23 cellular contexts compared by ENCODE assay signal in the genomic region with DNA sequence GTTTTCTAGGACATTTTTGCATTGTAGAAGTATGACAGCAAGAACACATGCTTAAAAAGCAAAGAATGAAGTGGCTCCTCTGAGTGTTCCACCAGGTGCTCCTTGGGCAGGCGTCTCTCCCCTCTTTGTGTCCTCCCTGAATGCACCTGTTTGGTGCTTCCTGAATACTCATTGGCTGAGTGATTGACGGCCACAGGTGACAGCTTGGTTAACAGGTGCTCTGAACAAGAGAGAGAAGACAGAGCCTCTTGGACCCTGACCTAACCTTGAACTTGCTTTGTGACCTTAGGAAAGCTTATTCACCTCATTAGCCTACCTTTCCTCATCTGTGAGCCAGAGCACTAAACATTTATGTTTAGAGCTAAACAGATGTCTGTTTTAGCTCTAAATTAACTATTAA.
DNase-seq lines count a peak whose midpoint lies in the region; ATAC-seq, FAIRE-seq and TF ChIP-seq lines count a peak whose summit lies in the region.
"Had no signal": no experiment of that assay in that cellular context is flagged by ENCODE, and none has a peak within 500 bp of the region (broad histone marks: within the 10 kb centered on the region; RNA-seq: fewer than 3 reads in every experiment).

No MANE protein-coding gene starts in this region.

- TF ChIP-seq RAD21 in HepG2 (CRISPR knock-in tag; IDR thresholded peaks at IDR 0.05): no peak

- POLR2A ChIA-PET in HepG2 (lab: Yijun Ruan, JAX): no interaction called here
- POLR2A ChIA-PET in OCI-LY7 (lab: Charles Lee): interaction anchor here (0.5 to 1.0 kb wide), 2 partner anchors 14 to 34 kb away, joined by 3 read pairs; no protein-coding TSS in a partner anchor

- H3K27ac ChIP-seq in HepG2 (ENCODE audit: extremely low read length, insufficient read depth, low read length) (no peak overlapping the region), right lobe of liver (no peak overlapping the region), OCI-LY7 (ENCODE audit: low read depth, low read length, poor library complexity, severe bottlenecking) (no peak overlapping the region), kidney (ENCODE audit: low read depth in 2 of 2, low read length in 2 of 2) (peak overlapping the region; percentile 7 to 63)
- H3K27ac ChIP-seq: BLaER1, body of pancreas, left ventricle myocardium inferior, neutrophil, spleen had no signal

- H3K79me2 ChIP-seq in HepG2 (ENCODE audit: insufficient read depth, low read length) (peaks cover 9% of the 10 kb centered on the region), OCI-LY7 (ENCODE audit: insufficient read depth, low read depth, low read length) (no peaks in the 10 kb centered on the region)

- H3K4me2 ChIP-seq in HepG2 (ENCODE audit: low read depth, low read length) (no peak overlapping the region), OCI-LY7 (ENCODE audit: low read length) (no peak overlapping the region)
- H3K4me2 ChIP-seq: BLaER1 had no signal

- no peak for TF ChIP-seq EP300 in HepG2 (IDR thresholded peaks at IDR 0.05; ENCODE audit: low read depth in 2 of 2, low read length in 2 of 2)
- TF ChIP-seq EP300 in HepG2 (CRISPR knock-in tag; IDR thresholded peaks at IDR 0.05; ENCODE audit: borderline replicate concordance): no peak

- H3K9ac ChIP-seq in HepG2 (ENCODE audit: insufficient read depth, low read depth, low read length): no peak overlapping the region
- H3K9ac ChIP-seq in kidney (ENCODE audit: low read length in 2 of 2): no peak overlapping the region
- H3K9ac ChIP-seq: BLaER1 had no signal

- in situ Hi-C loops in HepG2 (cut with HindIII; ENCODE audit: extremely low pct_ligation_motif_present, low pct_unique_long_range_greater_than_20kb): no loop called here

- CTCF ChIA-PET in HepG2 (lab: Yijun Ruan, JAX; ENCODE audit: low intra/inter-chr PET ratio, low total read pairs) (no interaction called here), OCI-LY7 (lab: Charles Lee; ENCODE audit: unreplicated experiment) (no interaction called here)

- H2AFZ ChIP-seq in HepG2 (ENCODE audit: low read length) (no peak overlapping the region), OCI-LY7 (ENCODE audit: low read length) (no peak overlapping the region)

- no peaks in the 10 kb centered on the region for H3K9me2 ChIP-seq in OCI-LY7 (ENCODE audit: insufficient read depth, low read length)

- H4K20me1 ChIP-seq in HepG2 (ENCODE audit: insufficient read depth, low read length) (no peaks in the 10 kb centered on the region; the same call in 1 of the 2 replicates), OCI-LY7 (ENCODE audit: insufficient read depth, low read length) (no peaks in the 10 kb centered on the region)

- DNase-seq in HepG2 (ENCODE audit: low spot score) (no peak), right lobe of liver (no peak), OCI-LY7 (ENCODE audit: low spot score) (peak; percentile 8), kidney (no peak), NCI-H1436 treated with DMSO at 0.1 percent for 48 hours (lab: John Stamatoyannopoulos, UW) (no peak), SKM-1 (lab: John Stamatoyannopoulos, UW; ENCODE audit: unreplicated experiment) (no peak), amygdala (lab: John Stamatoyannopoulos, UW) (no peak)
- DNase-seq: activated CD4-positive, alpha-beta T cell treated with anti-CD3 and anti-CD28 coated beads, Interleukin-2, amount 10 ng/mL, durations not matched to agents 24 days and 14 days; activated CD8-positive, alpha-beta memory T cell treated with anti-CD3 and anti-CD28 coated beads, Interleukin-2, amount 10 ng/mL, durations not matched to agents 7 days and 5 days; activated naive CD8-positive, alpha-beta T cell treated with anti-CD3 and anti-CD28 coated beads, Interleukin-2, amount 10 ng/mL, durations not matched to agents 7 days and 5 days; body of pancreas; cortex of kidney; left ventricle myocardium inferior; MG63; NCI-H526 treated with DMSO at 0.1 percent for 48 hours; SHP77 treated with DMSO at 0.1 percent for 48 hours; spleen; stimulated activated CD4-positive, alpha-beta T cell treated with anti-CD3 and anti-CD28 coated beads, Interleukin-4, amount 100 ng/mL, for 4 hours; stimulated activated naive CD8-positive, alpha-beta T cell treated with anti-CD3 and anti-CD28 coated beads, Interleukin-15, amount 100 ng/mL, for 72 hours; T-helper 1 cell had no signal

- peaks cover 12% of the 10 kb centered on the region for H3K4me1 ChIP-seq in HepG2 (ENCODE audit: insufficient read depth, low read length)
- H3K4me1 ChIP-seq in right lobe of liver: no peaks in the 10 kb centered on the region
- no peaks in the 10 kb centered on the region for H3K4me1 ChIP-seq in OCI-LY7 (ENCODE audit: insufficient read depth, low read length, poor library complexity, severe bottlenecking)
- peaks cover 5 to 7% of the 10 kb centered on the region in 2 donors for H3K4me1 ChIP-seq in kidney (ENCODE audit: control insufficient read depth in 1 of 2, insufficient read depth in 1 of 2, low read depth in 1 of 2, low read length in 2 of 2)

- TF ChIP-seq POLR2A in HepG2 (IDR thresholded peaks at IDR 0.05; ENCODE audit: insufficient read depth in 1 of 2, low read depth in 2 of 2, low read length in 2 of 2): no peak
- TF ChIP-seq POLR2A in right lobe of liver (IDR thresholded peaks at IDR 0.05): no peak

- BruUV-seq in HepG2 (replicated peaks; lab: Mats Ljungman, UMichigan): no TSS peak
- BruUV-seq in OCI-LY7 (replicated peaks; lab: Mats Ljungman, UMichigan): no TSS peak

- ATAC-seq in HepG2: no peak
- ATAC-seq in right lobe of liver: no peak
- ATAC-seq in HG03460 (IDR thresholded peaks at IDR 0.05; ENCODE audit: unreplicated experiment): no peak
- ATAC-seq: activated CD8-positive, alpha-beta memory T cell treated with anti-CD3 and anti-CD28 coated beads, Interleukin-2, amount 10 ng/mL, durations not matched to agents 7 days and 5 days; body of pancreas; stimulated activated naive CD8-positive, alpha-beta T cell treated with anti-CD3 and anti-CD28 coated beads, Interleukin-15, amount 100 ng/mL, for 72 hours had no signal

- no peak for TF ChIP-seq CTCF in HepG2 (CRISPR knock-in tag; IDR thresholded peaks at IDR 0.05)
- TF ChIP-seq CTCF in right lobe of liver (IDR thresholded peaks at IDR 0.05): no peak
- TF ChIP-seq CTCF in OCI-LY7 (conservative IDR thresholded peaks at IDR 0.05; ENCODE audit: low read length): no peak
- TF ChIP-seq CTCF in kidney (IDR thresholded peaks at IDR 0.05; ENCODE audit: borderline replicate concordance, extremely low read depth, insufficient read depth): no peak

- H3K9me3 ChIP-seq in HepG2 (ENCODE audit: low read length) (no peaks in the 10 kb centered on the region), right lobe of liver (no peaks in the 10 kb centered on the region), OCI-LY7 (ENCODE audit: low read length) (no peaks in the 10 kb centered on the region), kidney (ENCODE audit: control insufficient read depth in 1 of 2, low read length in 2 of 2) (no peaks in the 10 kb centered on the region)
- H3K9me3 ChIP-seq: BLaER1, body of pancreas, left ventricle myocardium inferior, MG63, neutrophil, spleen had no signal

- no peaks in the 10 kb centered on the region for H3K27me3 ChIP-seq in HepG2 (ENCODE audit: control insufficient read depth in 1 of 2, insufficient read depth in 2 of 2, low read length in 2 of 2)
- no peaks in the 10 kb centered on the region for H3K27me3 ChIP-seq in right lobe of liver
- H3K27me3 ChIP-seq: BLaER1, body of pancreas, MG63, spleen had no signal

- intact Hi-C loops in HepG2 (cut with micrococcal nuclease; ENCODE audit: unreplicated experiment): no loop called here
- intact Hi-C loops in right lobe of liver (cut with DNase I): no loop called here
- intact Hi-C loops in OCI-LY7 (cut with micrococcal nuclease; ENCODE audit: unreplicated experiment): no loop called here
- intact Hi-C loops in kidney (cut with DNase I): no loop called here

- no peak overlapping the region for H3K4me3 ChIP-seq in HepG2 (replicated peaks in 1 of 3; ENCODE audit: insufficient read depth in 1 of 3, low read depth in 2 of 3, low read length in 3 of 3)
- no peak overlapping the region for H3K4me3 ChIP-seq in right lobe of liver
- H3K4me3 ChIP-seq in OCI-LY7 (ENCODE audit: low read depth, low read length, poor library complexity, severe bottlenecking): no peak overlapping the region
- no peak overlapping the region for H3K4me3 ChIP-seq in kidney (ENCODE audit: low read length in 2 of 2)
- H3K4me3 ChIP-seq: BLaER1, body of pancreas, left ventricle myocardium inferior, MG63, spleen had no signal

- peaks cover 0 to 5% of the 10 kb centered on the region in 2 experiments; a peak in 2 of 5 replicates for H3K36me3 ChIP-seq in HepG2 (replicated peaks in 1 of 2; ENCODE audit: control insufficient read depth in 1 of 2, insufficient read depth in 2 of 2, low read length in 2 of 2)
- no peaks in the 10 kb centered on the region for H3K36me3 ChIP-seq in right lobe of liver
- no peaks in the 10 kb centered on the region for H3K36me3 ChIP-seq in OCI-LY7 (ENCODE audit: insufficient read depth, low read length)
- H3K36me3 ChIP-seq in kidney (ENCODE audit: control insufficient read depth in 1 of 2, insufficient read depth in 2 of 2, low read length in 2 of 2): no peaks in the 10 kb centered on the region
- H3K36me3 ChIP-seq: left ventricle myocardium inferior, MG63, neutrophil, spleen had no signal

- FAIRE-seq in HepG2 (lab: Jason Lieb, UNC): peak; percentile 15
- FAIRE-seq in kidney (lab: Jason Lieb, UNC): no peak

- 93% methylated on average over 2 of the region's 2 CpGs for WGBS in HepG2 (ENCODE audit: low lambda C conversion rate)
- 100% methylated on average over 1 of the region's 2 CpGs for WGBS in right lobe of liver (ENCODE audit: insufficient coverage, low coverage, low lambda C conversion rate, missing lambda C conversion rate)

TF ChIP-seq in HepG2, 621 proteins besides CTCF, POLR2A, EP300 and RAD21:
- TF ChIP-seq ZNF772 (CRISPR knock-in tag; IDR thresholded peaks at IDR 0.05) (no peak), RARA (CRISPR knock-in tag; IDR thresholded peaks at IDR 0.05) (peak; percentile 44; the same call in 1 of the 2 replicates)

Comparison
In these comparisons a context has a peak if more than half of its experiments do, and no peak if none do; other contexts are left out.
1. H3K27ac ChIP-seq: peak in kidney (2 of 2); none in HepG2 (single experiment), right lobe of liver (0 of 3) and OCI-LY7 (single experiment).